In genomic region chr12:67452119-67452805, GRCh38 we compare ENCODE assay signal across 9 cellular contexts.
DNase-seq lines count a peak whose midpoint lies in the region; ATAC-seq lines count a peak whose summit lies in the region.
"Had no signal": no experiment of that assay in that cellular context is flagged by ENCODE, and none has a peak within 500 bp of the region (broad histone marks: within the 10 kb centered on the region; RNA-seq: fewer than 3 reads in every experiment).

No MANE protein-coding gene starts in this region.

- DNase-seq in activated T-cell treated with anti-CD3 and anti-CD28 coated beads for 48 hours (ENCODE audit: low read depth) (peak; percentile 7), activated T-cell treated with anti-CD3 and anti-CD28 coated beads for 4 hours (no peak), MV-4-11 (lab: John Stamatoyannopoulos, UW) (peak; percentile 94), inferior parietal cortex (ENCODE audit: extremely low spot score) (no peak), caudate nucleus (lab: John Stamatoyannopoulos, UW) (no peak), AG08395 (ENCODE audit: low spot score) (no peak)
- DNase-seq in stimulated activated CD8-positive, alpha-beta memory T cell treated with anti-CD3 and anti-CD28 coated beads, Interleukin-12 subunit alpha, Interleukin-12 subunit beta, amount 100 ng/mL, for 24 hours (ENCODE audit: extremely low read depth): peak; percentile 5

- H3K27ac ChIP-seq in caudate nucleus (ENCODE audit: low read depth, low read length): no peak overlapping the region
- H3K27ac ChIP-seq: C4-2B had no signal

- ATAC-seq in HG02642 (IDR thresholded peaks at IDR 0.05; ENCODE audit: poor library complexity, unreplicated experiment): peak; percentile 68

Comparison
In these comparisons a context has a peak if more than half of its experiments do, and no peak if none do; other contexts are left out.
1. DNase-seq: peak in activated T-cell treated with anti-CD3 and anti-CD28 coated beads for 48 hours (single experiment), MV-4-11 (single experiment) and stimulated activated CD8-positive, alpha-beta memory T cell treated with anti-CD3 and anti-CD28 coated beads, Interleukin-12 subunit alpha, Interleukin-12 subunit beta, amount 100 ng/mL, for 24 hours (single experiment); none in activated T-cell treated with anti-CD3 and anti-CD28 coated beads for 4 hours (single experiment), inferior parietal cortex (single experiment), caudate nucleus (0 of 61) and AG08395 (single experiment).